8 cellular contexts compared by ENCODE assay signal in the genomic region with DNA sequence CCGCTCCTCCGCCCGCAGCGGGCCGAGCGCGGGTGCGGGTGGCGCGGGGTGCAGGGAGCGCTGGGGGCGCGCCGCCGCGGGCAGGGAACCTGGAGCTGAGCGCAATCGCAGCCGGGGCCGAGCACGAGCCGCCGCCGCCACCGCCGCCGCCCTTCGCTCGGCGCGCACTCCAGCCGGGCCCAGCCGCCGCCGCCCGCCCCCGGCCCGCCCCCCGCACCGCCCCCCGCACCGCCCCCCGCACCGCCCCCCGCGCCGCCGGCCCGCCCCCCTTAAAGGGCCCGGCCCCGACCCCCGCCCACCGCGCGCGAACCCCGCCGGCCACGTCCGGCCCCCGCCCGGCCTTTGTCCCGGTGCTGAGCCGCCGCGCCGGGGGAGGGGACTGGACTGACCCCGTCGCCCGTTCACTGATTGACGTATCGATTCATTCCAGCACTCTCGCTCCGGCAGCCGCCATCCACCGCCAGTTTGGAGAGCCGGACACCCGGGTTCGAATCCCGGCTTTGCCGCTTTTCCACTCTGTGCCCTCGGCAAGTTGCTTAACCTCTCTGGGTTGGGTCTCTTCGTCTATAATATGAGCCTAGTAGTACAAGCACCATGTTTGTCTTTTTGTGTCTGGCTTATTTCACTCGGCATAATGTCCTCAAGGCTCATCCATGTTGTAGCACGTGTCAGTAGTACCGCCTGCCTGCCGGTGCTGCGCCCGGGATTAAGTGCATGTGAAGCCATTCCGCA. TPM values are rescaled to one million over a fixed set of nuclear protein-coding genes. Genes with fewer than 3 reads are reported as not detected.
DNase-seq lines count a peak whose midpoint lies in the region; ATAC-seq, FAIRE-seq and TF ChIP-seq lines count a peak whose summit lies in the region.

A gene (minus strand): TSS at position 171 of the 732 bp plus-strand sequence. CDS start 173 bp downstream, outside the sequence.

- peak; percentile 51 for DNase-seq in A172 (ENCODE audit: low spot score)
- peak; percentile 28 for DNase-seq in GM18507 (ENCODE audit: extremely low spot score, insufficient read length, low read depth)
- peak; percentile 73 for DNase-seq in NCI-H2227 (lab: John Stamatoyannopoulos, UW; ENCODE audit: unreplicated experiment)
- DNase-seq in activated T-cell treated with anti-CD3 and anti-CD28 coated beads, Interleukin-2, amount 50 U/mL, for 24 hours, result peak; percentile 60
- no peak for DNase-seq in esophagus squamous epithelium (lab: John Stamatoyannopoulos, UW)

- peaks cover 9% of the 10 kb centered on the region for H3K4me1 Mint-ChIP-seq in activated T-cell treated with anti-CD3 and anti-CD28 coated beads, Interleukin-2, amount 50 U/mL, for 24 hours (ENCODE audit: low read depth)

- FAIRE-seq in GM18507 (lab: Jason Lieb, UNC), result no peak

- H3K36me3 ChIP-seq in esophagus squamous epithelium (no peaks in the 10 kb centered on the region), mucosa of rectum (ENCODE audit: control insufficient read depth in 2 of 2, insufficient read depth in 2 of 2, low read length in 2 of 2) (no peaks in the 10 kb centered on the region)

- H3K9me3 Mint-ChIP-seq in activated T-cell treated with anti-CD3 and anti-CD28 coated beads, Interleukin-2, amount 50 U/mL, for 24 hours, result no peaks in the 10 kb centered on the region

- WGBS in esophagus squamous epithelium, 2 donors, result 2 to 9% methylated on average over 4 to 20 of the region's 90 CpGs

- H3K27me3 ChIP-seq in esophagus squamous epithelium (peaks cover 0 to 8% (median 0%) of the 10 kb centered on the region in 4 donors), mucosa of rectum (ENCODE audit: control insufficient read depth in 2 of 2, insufficient read depth in 2 of 2, low read length in 2 of 2) (peaks cover 0 to 3% of the 10 kb centered on the region in 2 donors)

- TF ChIP-seq CTCF in esophagus squamous epithelium (IDR thresholded peaks at IDR 0.05) (no peak), subcutaneous adipose tissue (IDR thresholded peaks at IDR 0.05; ENCODE audit: low read depth) (no peak)

- peaks cover 59% of the 10 kb centered on the region for H3K27me3 Mint-ChIP-seq in activated T-cell treated with anti-CD3 and anti-CD28 coated beads, Interleukin-2, amount 50 U/mL, for 24 hours

- no peaks in the 10 kb centered on the region for H3K36me3 Mint-ChIP-seq in activated T-cell treated with anti-CD3 and anti-CD28 coated beads, Interleukin-2, amount 50 U/mL, for 24 hours (ENCODE audit: low read depth)

- H3K4me3 ChIP-seq in esophagus squamous epithelium (peak within 1 kb of the TSS; percentile 81 to 94 (median 82)), mucosa of rectum (ENCODE audit: low read length in 2 of 2) (peak within 1 kb of the TSS; percentile 79 to 81)

- H3K27ac ChIP-seq in esophagus squamous epithelium, result peak within 1 kb of the TSS; percentile 86 to 94 (median 91)
- H3K27ac ChIP-seq in mucosa of rectum (ENCODE audit: low read depth in 2 of 2, low read length in 2 of 2), result peak within 1 kb of the TSS; percentile 78 to 82

- no peaks in the 10 kb centered on the region for H3K9me3 ChIP-seq in esophagus squamous epithelium
- no peaks in the 10 kb centered on the region for H3K9me3 ChIP-seq in mucosa of rectum (ENCODE audit: control insufficient read depth in 2 of 2, low read length in 2 of 2)

- intact Hi-C loops in esophagus squamous epithelium (cut with DNase I), result no loop called here

- no peak within 1 kb of the TSS for H3K27ac Mint-ChIP-seq in activated T-cell treated with anti-CD3 and anti-CD28 coated beads, Interleukin-2, amount 50 U/mL, for 24 hours

- peak in 2 of 4 donors; percentile 64 to 67 for TF ChIP-seq POLR2A in esophagus squamous epithelium (IDR thresholded peaks at IDR 0.05)

- H3K4me1 ChIP-seq in esophagus squamous epithelium, result peaks cover 23 to 65% (median 30%) of the 10 kb centered on the region in 3 donors
- H3K4me1 ChIP-seq in mucosa of rectum (ENCODE audit: control insufficient read depth in 2 of 2, insufficient read depth in 2 of 2, low read length in 2 of 2), result peaks cover 12 to 13% of the 10 kb centered on the region in 2 donors

- H3K9ac ChIP-seq in mucosa of rectum (ENCODE audit: low read depth in 1 of 2, low read length in 2 of 2), result peak within 1 kb of the TSS; percentile 74 to 85

- H3K4me3 Mint-ChIP-seq in activated T-cell treated with anti-CD3 and anti-CD28 coated beads, Interleukin-2, amount 50 U/mL, for 24 hours, result peak within 1 kb of the TSS; percentile 77

- ATAC-seq in HG02610 (IDR thresholded peaks at IDR 0.05; ENCODE audit: unreplicated experiment), result no peak

RNA-seq across cellular contexts. Expression of the gene that starts here (rescaled TPM):
- 13.1 and 15.0 TPM in 2 replicates for total RNA-seq in A172 (2014; rRNA removed; shearing (Covaris generic))
- total RNA-seq in esophagus squamous epithelium (10 to 100 TPM in 3 of 4 donors, 1 to 10 TPM in 1; 7.1 to 22.1 (median 13.8) TPM), subcutaneous adipose tissue (10 to 100 TPM; 26.6 to 48.7 (median 38.9) TPM)
